In the genomic region with DNA sequence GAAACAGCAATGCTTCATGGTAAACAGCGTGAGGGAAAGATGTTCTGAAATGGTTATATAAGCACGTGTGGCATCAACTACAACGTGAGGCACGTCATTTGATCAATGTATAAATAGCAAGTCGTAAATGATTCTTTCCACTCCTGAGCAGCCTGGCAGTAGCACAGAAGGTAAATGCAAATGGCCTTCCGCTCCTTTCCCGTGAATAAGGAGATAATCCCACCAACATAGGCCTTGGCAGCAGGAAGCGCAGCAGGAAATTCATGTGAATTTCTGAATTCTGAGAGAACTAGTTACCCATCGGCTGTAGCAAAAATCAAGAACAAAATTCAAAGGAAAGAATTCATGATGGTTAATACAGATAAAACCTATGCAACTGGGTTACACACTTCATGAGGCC, we compare ENCODE assay signal across 20 cellular contexts. TPM values are rescaled to one million over a fixed set of nuclear protein-coding genes. Genes with fewer than 3 reads are reported as not detected.
DNase-seq lines count a peak whose midpoint lies in the region; ATAC-seq, FAIRE-seq and TF ChIP-seq lines count a peak whose summit lies in the region.
"Had no signal": no experiment of that assay in that cellular context is flagged by ENCODE, and none has a peak within 500 bp of the region (broad histone marks: within the 10 kb centered on the region; RNA-seq: fewer than 3 reads in every experiment).

No MANE protein-coding gene starts in this region.

- H3K79me1 ChIP-seq in IMR-90 (ENCODE audit: low read depth in 1 of 2, low read length in 2 of 2) (peaks cover 38 to 62% of the 10 kb centered on the region in 2 experiments), trophoblast cell (ENCODE audit: low read length) (peaks cover 18% of the 10 kb centered on the region)

- 94% methylated on average over 3 of the region's 9 CpGs; no CpG with 5 or more reads in 1 of the 2 experiments for WGBS in IMR-90 (ENCODE audit: extremely low coverage in 2 of 2, insufficient read length in 1 of 2), 2 experiments
- no CpG with 5 or more reads among the region's 9 CpGs for WGBS in trophoblast cell (ENCODE audit: extremely low coverage, insufficient coverage, insufficient read length)

- no peak overlapping the region; the same call in 1 of the 2 replicates for H3K27ac ChIP-seq in IMR-90 (ENCODE audit: insufficient read depth, low read length)
- H3K27ac ChIP-seq in keratinocyte (ENCODE audit: control insufficient read depth, insufficient read depth, low read length) = no peak overlapping the region
- no peak overlapping the region for H3K27ac ChIP-seq in trophoblast cell (ENCODE audit: low read depth, low read length)
- H3K27ac ChIP-seq: BLaER1 treated with 17β-estradiol and CSF1 and Interleukin-3, amounts not matched to agents 10 nM and 100 nM; SJCRH30 had no signal

- no peak overlapping the region for H2BK12ac ChIP-seq in trophoblast cell (ENCODE audit: low read length)

- in situ Hi-C loops in IMR-90 (cut with MboI; ENCODE audit: low sequenced_read_pairs) = no loop called here

- peak overlapping the region; percentile 74 for H2AK5ac ChIP-seq in IMR-90 (ENCODE audit: low read depth, low read length)
- H2AK5ac ChIP-seq in trophoblast cell (ENCODE audit: low read length) = peak overlapping the region; percentile 63

- H3K27me3 ChIP-seq in H7 (ENCODE audit: control insufficient read depth, insufficient read depth, low read length) (no peaks in the 10 kb centered on the region), IMR-90 (ENCODE audit: control insufficient read depth, insufficient read depth, low read length) (no peaks in the 10 kb centered on the region), keratinocyte (ENCODE audit: control insufficient read depth, extremely low read depth, insufficient read depth, low read length) (no peaks in the 10 kb centered on the region), trophoblast cell (ENCODE audit: insufficient read depth, low read length) (no peaks in the 10 kb centered on the region)
- H3K27me3 ChIP-seq: BLaER1 treated with 17β-estradiol and CSF1 and Interleukin-3, amounts not matched to agents 10 nM and 100 nM; SJCRH30 had no signal

- H2BK15ac ChIP-seq in IMR-90 (ENCODE audit: low read depth, low read length) = peak overlapping the region; percentile 39; the same call in 1 of the 3 replicates

- H4K8ac ChIP-seq in IMR-90 (ENCODE audit: low read depth in 2 of 2, low read length in 2 of 2) (peak overlapping the region; percentile 1 to 63; a peak in 1 of 4 replicates), trophoblast cell (ENCODE audit: low read depth, low read length) (peak overlapping the region; percentile 12)

- H3K79me2 ChIP-seq in keratinocyte (ENCODE audit: control insufficient read depth, insufficient read depth, low read length) (no peaks in the 10 kb centered on the region), trophoblast cell (ENCODE audit: control insufficient read depth, insufficient read depth, low read length, poor library complexity) (no peaks in the 10 kb centered on the region)

- H3K4me3 ChIP-seq in H7 (ENCODE audit: insufficient read depth, low read depth, low read length) = no peak overlapping the region
- H3K4me3 ChIP-seq in IMR-90 (ENCODE audit: insufficient read depth, low read depth, low read length) = no peak overlapping the region
- no peak overlapping the region for H3K4me3 ChIP-seq in keratinocyte (ENCODE audit: control insufficient read depth in 2 of 3, extremely low read depth in 1 of 3, insufficient read depth in 2 of 3, low read depth in 1 of 3, low read length in 3 of 3)
- no peak overlapping the region for H3K4me3 ChIP-seq in trophoblast cell (ENCODE audit: low read depth, low read length)
- H3K4me3 ChIP-seq: BLaER1 treated with 17β-estradiol and CSF1 and Interleukin-3, amounts not matched to agents 10 nM and 100 nM; GM12878; SJCRH30 had no signal

- H2AFZ ChIP-seq in IMR-90 (replicated peaks; ENCODE audit: low read length, poor library complexity) (no peak overlapping the region), keratinocyte (ENCODE audit: control insufficient read depth, low read length) (no peak overlapping the region), trophoblast cell (ENCODE audit: insufficient read depth, low read length, poor library complexity) (no peak overlapping the region)

- H4K91ac ChIP-seq in IMR-90 (ENCODE audit: insufficient read depth, low read depth, low read length) (peak overlapping the region; percentile 75), trophoblast cell (ENCODE audit: low read depth, low read length) (no peak overlapping the region)

- no peak overlapping the region for H3K4me2 ChIP-seq in IMR-90 (ENCODE audit: low read depth, low read length)
- no peak overlapping the region for H3K4me2 ChIP-seq in keratinocyte (ENCODE audit: control insufficient read depth, extremely low read depth, insufficient read depth, low read depth, low read length)
- no peak overlapping the region for H3K4me2 ChIP-seq in trophoblast cell (ENCODE audit: low read length)
- H3K4me2 ChIP-seq: BLaER1 treated with 17β-estradiol and CSF1 and Interleukin-3, amounts not matched to agents 10 nM and 100 nM had no signal

- H2BK120ac ChIP-seq in IMR-90 (ENCODE audit: low read depth, low read length) (peak overlapping the region; percentile 30), trophoblast cell (ENCODE audit: insufficient read depth, low read length, poor library complexity) (no peak overlapping the region)

- H3K27ac Mint-ChIP-seq in naive thymus-derived CD8-positive, alpha-beta T cell = no peak overlapping the region
- H3K27ac Mint-ChIP-seq: CD8-positive, alpha-beta T cell; HFFc6 had no signal

- peaks cover 34% of the 10 kb centered on the region for H3K4me1 ChIP-seq in IMR-90 (ENCODE audit: control insufficient read depth, insufficient read depth, low read length)
- peaks cover 5% of the 10 kb centered on the region for H3K4me1 ChIP-seq in keratinocyte (ENCODE audit: control insufficient read depth, extremely low read depth, insufficient read depth, low read length)
- H3K4me1 ChIP-seq in trophoblast cell (ENCODE audit: control insufficient read depth in 1 of 2, insufficient read depth in 2 of 2, low read length in 2 of 2) = peaks cover 31 to 32% of the 10 kb centered on the region in 2 experiments
- H3K4me1 ChIP-seq: BLaER1 treated with 17β-estradiol and CSF1 and Interleukin-3, amounts not matched to agents 10 nM and 100 nM; SJCRH30 had no signal

- TF ChIP-seq RAD21 in IMR-90 (IDR thresholded peaks at IDR 0.05; ENCODE audit: low read length) = no peak

- no peaks in the 10 kb centered on the region for H3K4me1 Mint-ChIP-seq in naive thymus-derived CD8-positive, alpha-beta T cell

- H3K36me3 ChIP-seq in H7 (replicated peaks; ENCODE audit: control insufficient read depth, insufficient read depth, low read length) (no peaks in the 10 kb centered on the region), IMR-90 (ENCODE audit: control insufficient read depth, insufficient read depth, low read length) (peaks cover 9% of the 10 kb centered on the region; the same call in 1 of the 2 replicates), keratinocyte (ENCODE audit: control insufficient read depth in 2 of 2, extremely low read depth in 1 of 2, insufficient read depth in 2 of 2, low read length in 2 of 2) (no peaks in the 10 kb centered on the region), trophoblast cell (ENCODE audit: control insufficient read depth in 1 of 2, insufficient read depth in 2 of 2, low read length in 2 of 2) (no peaks in the 10 kb centered on the region)
- H3K36me3 ChIP-seq: SJCRH30 had no signal

- H3K9ac ChIP-seq in IMR-90 (ENCODE audit: low read depth, low read length) = no peak overlapping the region
- no peak overlapping the region for H3K9ac ChIP-seq in keratinocyte (ENCODE audit: control insufficient read depth, extremely low read depth, insufficient read depth, low read length)
- no peak overlapping the region for H3K9ac ChIP-seq in trophoblast cell (ENCODE audit: low read length)
- H3K9ac ChIP-seq: BLaER1 treated with 17β-estradiol and CSF1 and Interleukin-3, amounts not matched to agents 10 nM and 100 nM had no signal

- H2BK20ac ChIP-seq in IMR-90 (ENCODE audit: low read depth, low read length) = peak overlapping the region; percentile 71; the same call in 1 of the 2 replicates

- no peaks in the 10 kb centered on the region for H3K9me3 ChIP-seq in IMR-90 (ENCODE audit: control insufficient read depth, insufficient read depth, low read length)
- no peaks in the 10 kb centered on the region for H3K9me3 ChIP-seq in keratinocyte (ENCODE audit: control insufficient read depth, low read depth, low read length)
- H3K9me3 ChIP-seq in trophoblast cell (ENCODE audit: insufficient read depth, low read depth, low read length) = no peaks in the 10 kb centered on the region
- H3K9me3 ChIP-seq: BLaER1 treated with 17β-estradiol and CSF1 and Interleukin-3, amounts not matched to agents 10 nM and 100 nM; SJCRH30 had no signal

- no peak overlapping the region for H2AK9ac ChIP-seq in IMR-90 (replicated peaks; ENCODE audit: low read depth, low read length, poor library complexity)

- no peaks in the 10 kb centered on the region for H3K36me3 Mint-ChIP-seq in naive thymus-derived CD8-positive, alpha-beta T cell
- H3K36me3 Mint-ChIP-seq: CD8-positive, alpha-beta T cell had no signal

- no TSS peak for BruUV-seq in IMR-90 (replicated peaks; lab: Mats Ljungman, UMichigan)

- TF ChIP-seq CTCF in IMR-90 (conservative IDR thresholded peaks at IDR 0.05; ENCODE audit: low read depth, low read length) (no peak), keratinocyte (optimal IDR thresholded peaks at IDR 0.05 in 1 of 3, IDR thresholded peaks at IDR 0.05 in 1 of 3, conservative IDR thresholded peaks at IDR 0.05 in 1 of 3; ENCODE audit: extremely low read depth in 1 of 3, insufficient read depth in 2 of 3, low read length in 3 of 3) (no peak)

- H2BK5ac ChIP-seq in IMR-90 (ENCODE audit: low read depth, low read length, poor library complexity, severe bottlenecking) (peak overlapping the region; percentile 4), trophoblast cell (ENCODE audit: low read depth, low read length, poor library complexity) (no peak overlapping the region)

- H4K20me1 ChIP-seq in IMR-90 (ENCODE audit: insufficient read depth, low read length) (peaks cover 8% of the 10 kb centered on the region; the same call in 1 of the 2 replicates), keratinocyte (ENCODE audit: control insufficient read depth, extremely low read depth, insufficient read depth, low read length) (no peaks in the 10 kb centered on the region)

- peak; percentile 55 for DNase-seq in H7
- DNase-seq in IMR-90 = no peak
- no peak for DNase-seq in keratinocyte (ENCODE audit: low read depth, low spot score)
- DNase-seq in trophoblast cell = no peak
- DNase-seq in naive thymus-derived CD8-positive, alpha-beta T cell = no peak
- DNase-seq in NCI-H226 = no peak
- no peak for DNase-seq in pons (ENCODE audit: low spot score)
- DNase-seq: CD8-positive, alpha-beta T cell; DND-41; HFFc6; Karpas-422; NCI-H1417; NCI-H187; NCI-H2227 treated with DMSO at 0.1 percent for 48 hours; NCI-H524; SJCRH30 had no signal

- FAIRE-seq in keratinocyte (lab: Jason Lieb, UNC) = peak; percentile 49
- FAIRE-seq: GM12878, H54, RCC 7860 had no signal

- no peak overlapping the region for H3K4me3 Mint-ChIP-seq in naive thymus-derived CD8-positive, alpha-beta T cell
- H3K4me3 Mint-ChIP-seq: CD8-positive, alpha-beta T cell; HFFc6 had no signal

- peak overlapping the region; percentile 49; the same call in 1 of the 2 replicates for H4K5ac ChIP-seq in IMR-90 (ENCODE audit: low read depth, low read length)

- H3K23ac ChIP-seq in IMR-90 (ENCODE audit: low read depth, low read length) (0 out of 2 replicates have a peak overlapping the region, but pooled peaks have one; percentile 0), trophoblast cell (ENCODE audit: low read length) (no peak overlapping the region)

- no peak for TF ChIP-seq POLR2A in IMR-90 (IDR thresholded peaks at IDR 0.05; ENCODE audit: low read depth, low read length)

- no peak for ATAC-seq in IMR-90 (ENCODE audit: low read depth)
- no peak for ATAC-seq in naive thymus-derived CD8-positive, alpha-beta T cell
- ATAC-seq: CD8-positive, alpha-beta T cell; GM12878 had no signal

- H3K9me1 ChIP-seq in IMR-90 (ENCODE audit: insufficient read depth, low read length) = peaks cover 17% of the 10 kb centered on the region; the same call in 1 of the 2 replicates
- no peaks in the 10 kb centered on the region for H3K9me1 ChIP-seq in keratinocyte (ENCODE audit: control insufficient read depth, extremely low read depth, insufficient read depth, low read length)

- H4K12ac ChIP-seq in trophoblast cell (ENCODE audit: low read depth, low read length) = no peak overlapping the region

- peak overlapping the region; percentile 1; the same call in 1 of the 2 replicates for H3K14ac ChIP-seq in IMR-90 (replicated peaks; ENCODE audit: low read depth, low read length)
- H3K14ac ChIP-seq in trophoblast cell (ENCODE audit: low read length) = no peak overlapping the region

- CTCF ChIA-PET in IMR-90 (lab: Yijun Ruan, JAX) = no interaction called here

- dilution Hi-C loops in IMR-90 (cut with HindIII; ENCODE audit: low sequenced_read_pairs, unreplicated experiment) = no loop called here
- dilution Hi-C loops in keratinocyte (cut with MboI; ENCODE audit: extremely low pct_ligation_motif_present, low sequenced_read_pairs) = no loop called here

- POLR2A ChIA-PET in IMR-90 (lab: Charles Lee; ENCODE audit: unreplicated experiment) = no interaction called here
- POLR2A ChIA-PET in naive thymus-derived CD8-positive, alpha-beta T cell (lab: Charles Lee) = no interaction called here

- no peaks in the 10 kb centered on the region for H3K9me3 Mint-ChIP-seq in naive thymus-derived CD8-positive, alpha-beta T cell
- H3K9me3 Mint-ChIP-seq: CD8-positive, alpha-beta T cell; HFFc6 had no signal

- H3K4ac ChIP-seq in IMR-90 (ENCODE audit: low read depth, low read length) = peak overlapping the region; percentile 24
- no peak overlapping the region for H3K4ac ChIP-seq in trophoblast cell (ENCODE audit: low read depth, low read length)

- intact Hi-C loops in IMR-90 (cut with micrococcal nuclease) = no loop called here

- no peak overlapping the region for H3K56ac ChIP-seq in IMR-90 (ENCODE audit: extremely low read depth, insufficient read depth, low read length)

- H3K27me3 Mint-ChIP-seq in naive thymus-derived CD8-positive, alpha-beta T cell = no peaks in the 10 kb centered on the region

- H3K18ac ChIP-seq in IMR-90 (ENCODE audit: low read depth, low read length) = peak overlapping the region; percentile 69
- no peak overlapping the region for H3K18ac ChIP-seq in trophoblast cell (ENCODE audit: low read length)

RNA-seq across cellular contexts. Expression of a gene that starts 16.9 kb away (rescaled TPM):
- total RNA-seq in H7 (2014; rRNA removed; shearing (Covaris generic)) = 10.3 and 12.7 TPM in 2 replicates
- 22.2 and 26.9 TPM in 2 replicates for total RNA-seq in IMR-90 (2012; rRNA removed)
- 27.6 and 31.3 TPM in 2 replicates for polyA plus RNA-seq in IMR-90 (2012; rRNA removed)
- 22.6 and 41.6 TPM in 2 replicates for polyA plus RNA-seq in IMR-90 (2012; cell fraction: cytosol; rRNA removed)
- polyA plus RNA-seq in IMR-90 (2012; cell fraction: nucleus; rRNA removed; ENCODE audit: low replicate concordance) = 23.6 and 31.1 TPM in 2 replicates
- polyA plus RNA-seq in keratinocyte = 8.2 to 10.4 TPM (median 9.2 TPM) in 3 replicates
- 6.0 TPM for polyA plus RNA-seq in keratinocyte (2011; ENCODE audit: low read depth)
- polyA plus RNA-seq in keratinocyte (2011; cell fraction: cytosol; rRNA removed) = 10.2 and 15.1 TPM in 2 replicates
- polyA plus RNA-seq in keratinocyte (2011; cell fraction: nucleus; rRNA removed) = 9.6 and 11.9 TPM in 2 replicates
- 8.3 and 11.2 TPM in 2 replicates for polyA plus RNA-seq in keratinocyte (2012; ENCODE audit: low replicate concordance)
- polyA minus RNA-seq in keratinocyte = 17.2 to 47.4 TPM (median 18.7 TPM) in 3 replicates
- 17.3 TPM for polyA minus RNA-seq in keratinocyte (2011; cell fraction: cytosol; rRNA and poly(A)+ RNA removed)
- 7.9 and 13.3 TPM in 2 replicates for polyA minus RNA-seq in keratinocyte (2011; cell fraction: nucleus; rRNA and poly(A)+ RNA removed)
- polyA plus RNA-seq in trophoblast cell (2013) = 14.3 and 15.4 TPM in 2 replicates
- total RNA-seq in naive thymus-derived CD8-positive, alpha-beta T cell = 10 to 100 TPM; 13.5 to 13.6 TPM
- polyA plus RNA-seq in naive thymus-derived CD8-positive, alpha-beta T cell = 1 to 10 TPM; 2.1 to 4.8 (median 3.2) TPM

RNA-seq across cellular contexts. Expression of a gene that starts 23.6 kb away (rescaled TPM):
- 0.18 TPM in 1 of 2 replicates, not detected in the other for total RNA-seq in H7 (2014; rRNA removed; shearing (Covaris generic))
- total RNA-seq in IMR-90 (2012; rRNA removed) = 0.90 and 1.1 TPM in 2 replicates
- polyA plus RNA-seq in IMR-90 (2012; rRNA removed) (0.17 and 0.46 TPM in 2 replicates), keratinocyte (4.0 to 7.7 TPM (median 5.3 TPM) in 3 replicates)
- 0.02 and 0.03 TPM in 2 replicates for polyA plus RNA-seq in IMR-90 (2012; cell fraction: cytosol; rRNA removed)
- polyA plus RNA-seq in IMR-90 (2012; cell fraction: nucleus; rRNA removed; ENCODE audit: low replicate concordance) = 0.17 and 0.94 TPM in 2 replicates
- 4.1 TPM for polyA plus RNA-seq in keratinocyte (2011; ENCODE audit: low read depth)
- polyA plus RNA-seq in keratinocyte (2011; cell fraction: cytosol; rRNA removed) = 5.2 and 5.7 TPM in 2 replicates
- polyA plus RNA-seq in keratinocyte (2011; cell fraction: nucleus; rRNA removed) = 4.1 and 5.0 TPM in 2 replicates
- 3.9 and 6.1 TPM in 2 replicates for polyA plus RNA-seq in keratinocyte (2012; ENCODE audit: low replicate concordance)
- 2.7 to 3.8 TPM in 2 of 3 replicates, not detected in the other for polyA minus RNA-seq in keratinocyte
- 2.9 TPM for polyA minus RNA-seq in keratinocyte (2011; cell fraction: cytosol; rRNA and poly(A)+ RNA removed)
- polyA minus RNA-seq in keratinocyte (2011; cell fraction: nucleus; rRNA and poly(A)+ RNA removed) = 0.42 and 3.4 TPM in 2 replicates
- polyA plus RNA-seq in trophoblast cell (2013) = 0.25 and 0.26 TPM in 2 replicates
- total RNA-seq in naive thymus-derived CD8-positive, alpha-beta T cell = under 1 TPM; 0.33 to 0.42 TPM
- under 1 TPM; 0.11 to 0.38 (median 0.23) TPM for polyA plus RNA-seq in naive thymus-derived CD8-positive, alpha-beta T cell
